Comparison of ENCODE assay signal across 8 cellular contexts in genomic region chr5:43020294-43020711, GRCh38. TPM values are rescaled to one million over a fixed set of nuclear protein-coding genes. Genes with fewer than 3 reads are reported as not detected.
DNase-seq lines count a peak whose midpoint lies in the region; ATAC-seq and TF ChIP-seq lines count a peak whose summit lies in the region.

No MANE protein-coding gene starts in this region.

- no peak overlapping the region for H2AK5ac ChIP-seq in neuronal stem cell (ENCODE audit: low read depth, low read length)

- H2BK5ac ChIP-seq in neuronal stem cell (ENCODE audit: low read length), result no peak overlapping the region

- no peak overlapping the region for H3K18ac ChIP-seq in neuronal stem cell (ENCODE audit: low read length)

- no peaks in the 10 kb centered on the region for H3K9me3 Mint-ChIP-seq in effector memory CD8-positive, alpha-beta T cell

- no peaks in the 10 kb centered on the region for H3K79me1 ChIP-seq in neuronal stem cell (ENCODE audit: low read depth, low read length)

- no peak overlapping the region for H3K4ac ChIP-seq in neuronal stem cell (ENCODE audit: low read length)

- H2BK12ac ChIP-seq in neuronal stem cell (ENCODE audit: low read length), result no peak overlapping the region

- peak overlapping the region; percentile 100 for H3K27ac Mint-ChIP-seq in effector memory CD8-positive, alpha-beta T cell

- H2BK120ac ChIP-seq in neuronal stem cell (ENCODE audit: low read depth, low read length), result no peak overlapping the region

- H4K8ac ChIP-seq in neuronal stem cell (ENCODE audit: low read depth, low read length), result no peak overlapping the region

- H3K4me1 ChIP-seq in neuronal stem cell (ENCODE audit: control insufficient read depth in 2 of 2, insufficient read depth in 1 of 2, low read depth in 1 of 2, low read length in 2 of 2), result peaks cover 5 to 24% of the 10 kb centered on the region in 2 donors

- H3K27ac ChIP-seq in neuronal stem cell (replicated peaks; ENCODE audit: low read length), result no peak overlapping the region

- TF ChIP-seq CTCF in AG10803 (conservative IDR thresholded peaks at IDR 0.05; ENCODE audit: low read length), result no peak

- no peaks in the 10 kb centered on the region for H3K36me3 ChIP-seq in neuronal stem cell (replicated peaks in 1 of 2; ENCODE audit: control insufficient read depth in 2 of 2, insufficient read depth in 2 of 2, low read length in 2 of 2)

- no peak overlapping the region for H3K9ac ChIP-seq in neuronal stem cell (ENCODE audit: low read depth, low read length, poor library complexity)

- H3K4me3 Mint-ChIP-seq in effector memory CD8-positive, alpha-beta T cell, result peak overlapping the region; percentile 96 to 98

- H3K4me3 ChIP-seq in AG10803 (ENCODE audit: low read length) (peak overlapping the region; percentile 47), neuronal stem cell (ENCODE audit: low read length in 2 of 2) (peak overlapping the region in 1 of 2 donors; percentile 80)

- peak; percentile 13 for ATAC-seq in GM18868 (IDR thresholded peaks at IDR 0.05; ENCODE audit: unreplicated experiment)
- peak; percentile 5 for ATAC-seq in HG03103 (IDR thresholded peaks at IDR 0.05; ENCODE audit: low read depth, unreplicated experiment)
- no peak for ATAC-seq in effector memory CD8-positive, alpha-beta T cell (replicated peaks)
- ATAC-seq in HG02938 (IDR thresholded peaks at IDR 0.05; ENCODE audit: unreplicated experiment), result no peak

- H3K4me2 ChIP-seq in neuronal stem cell (ENCODE audit: insufficient read depth, low read length, poor library complexity, severe bottlenecking), result no peak overlapping the region

- no CpG with 5 or more reads among the region's 14 CpGs for WGBS in neuronal stem cell (ENCODE audit: extremely low coverage in 2 of 2, insufficient read length in 2 of 2, insufficient replicate concordance in 1 of 2), 2 donors

- H3K14ac ChIP-seq in neuronal stem cell (ENCODE audit: low read length), result no peak overlapping the region

- H3K23ac ChIP-seq in neuronal stem cell (ENCODE audit: low read depth, low read length, poor library complexity), result no peak overlapping the region

- H3K9me3 ChIP-seq in neuronal stem cell (replicated peaks in 1 of 2; ENCODE audit: control insufficient read depth in 2 of 2, insufficient read depth in 1 of 2, low read depth in 1 of 2, low read length in 2 of 2), result no peaks in the 10 kb centered on the region

- H3K36me3 Mint-ChIP-seq in effector memory CD8-positive, alpha-beta T cell (ENCODE audit: insufficient read depth), result peaks cover 54% of the 10 kb centered on the region

- H2AFZ ChIP-seq in neuronal stem cell (ENCODE audit: low read length), result peak overlapping the region; percentile 67

- H3K27me3 Mint-ChIP-seq in effector memory CD8-positive, alpha-beta T cell, result no peaks in the 10 kb centered on the region

- no peak overlapping the region for H4K91ac ChIP-seq in neuronal stem cell (ENCODE audit: low read depth, low read length, poor library complexity)

- no peak for DNase-seq in AG10803 (ENCODE audit: low read depth)
- DNase-seq in RPMI8226, result peak; percentile 72
- peak in 1 of 3 experiments; percentile 27 for DNase-seq in effector memory CD8-positive, alpha-beta T cell
- DNase-seq in neuronal stem cell (ENCODE audit: low spot score), result no peak
- DNase-seq in iPS-NIHi11 (ENCODE audit: low spot score), result no peak

- peaks cover 0 to 74% (median 8%) of the 10 kb centered on the region in 3 experiments for H3K27me3 ChIP-seq in neuronal stem cell (ENCODE audit: control insufficient read depth in 3 of 3, insufficient read depth in 3 of 3, low read depth in 1 of 3, low read length in 3 of 3)

- H2BK15ac ChIP-seq in neuronal stem cell (ENCODE audit: low read length), result no peak overlapping the region

- H3K4me1 Mint-ChIP-seq in effector memory CD8-positive, alpha-beta T cell (ENCODE audit: low read depth in 2 of 2), result peaks cover 26 to 39% of the 10 kb centered on the region in 2 donors

RNA-seq across cellular contexts. Expression of gene ANXA2R, which starts 19.8 kb away (rescaled TPM):
- 0.07 TPM for polyA plus RNA-seq in neuronal stem cell (2013, experiment 1 of 2)
- 0.07 TPM for polyA plus RNA-seq in neuronal stem cell (2013, experiment 2 of 2)

Comparison
In these comparisons a context has a peak if more than half of its experiments do, and no peak if none do; other contexts are left out.
1. ATAC-seq: peak in GM18868 (single experiment) and HG03103 (single experiment); none in effector memory CD8-positive, alpha-beta T cell (single experiment) and HG02938 (single experiment).